In the genomic region with DNA sequence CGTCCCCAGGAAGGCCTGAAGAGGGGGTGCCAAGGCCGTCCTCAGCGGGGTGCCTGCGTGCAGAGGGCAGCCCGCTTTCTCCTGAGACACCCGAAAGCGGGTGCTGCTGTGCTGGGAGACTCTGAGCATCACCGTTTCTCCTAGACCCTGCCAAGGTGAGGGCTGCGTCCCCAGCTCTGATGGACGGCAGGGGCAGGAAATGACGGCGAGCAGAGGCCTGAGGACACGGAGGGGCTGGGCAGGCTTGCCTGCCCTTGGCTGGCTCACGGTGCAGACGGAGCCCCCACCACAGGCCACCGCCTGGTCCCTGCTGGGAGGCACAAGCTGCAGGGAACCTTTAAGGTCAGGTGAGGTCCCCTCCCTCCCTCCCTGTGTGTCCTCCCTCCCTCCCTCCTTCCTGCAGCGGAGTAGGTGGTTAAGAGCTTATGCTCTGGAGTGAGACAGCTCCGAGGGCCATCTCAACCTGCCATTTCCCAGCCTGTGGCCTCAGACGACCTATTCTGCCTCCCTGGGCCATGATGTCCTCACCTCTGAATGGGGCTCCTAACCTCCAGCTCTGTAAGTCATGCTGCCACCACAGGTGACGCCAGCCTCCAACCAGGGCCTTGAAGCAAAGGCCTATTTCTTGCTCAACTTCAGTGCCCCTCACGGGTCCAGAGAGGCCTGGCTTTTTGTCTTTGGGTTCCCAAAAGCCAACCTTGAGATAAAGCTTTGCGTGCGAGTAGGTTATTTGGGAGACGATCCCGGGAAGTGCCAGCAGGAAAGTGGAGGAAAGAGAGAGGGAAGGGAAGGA, we compare ENCODE assay signal across 23 cellular contexts. TPM values are rescaled to one million over a fixed set of nuclear protein-coding genes. Genes with fewer than 3 reads are reported as not detected.
DNase-seq lines count a peak whose midpoint lies in the region; ATAC-seq and TF ChIP-seq lines count a peak whose summit lies in the region.
"Had no signal": no experiment of that assay in that cellular context is flagged by ENCODE, and none has a peak within 500 bp of the region (broad histone marks: within the 10 kb centered on the region; RNA-seq: fewer than 3 reads in every experiment).

No MANE protein-coding gene starts in this region.

- CTCF ChIA-PET in HEK293 (lab: Yijun Ruan, JAX): no interaction called here
- CTCF ChIA-PET in MCF 10A (lab: Yijun Ruan, JAX): interaction anchor here (0.7 to 3.0 kb wide), 2 partner anchors 20 to 943 kb away, joined by 3 to 15 read pairs; no protein-coding TSS in a partner anchor
- CTCF ChIA-PET in RWPE1 (lab: Yijun Ruan, JAX): no interaction called here

- no peak overlapping the region for H3K4me3 ChIP-seq in HEK293 (ENCODE audit: low read depth, low read length)
- no peak overlapping the region for H3K4me3 ChIP-seq in upper lobe of right lung
- H3K4me3 ChIP-seq: A549, PC-9 had no signal

- no peak overlapping the region for H3K4me3 Mint-ChIP-seq in nephron progenitor cell
- no peak overlapping the region for H3K4me3 Mint-ChIP-seq in MCF 10A (ENCODE audit: unreplicated experiment)
- H3K4me3 Mint-ChIP-seq: CD4-positive, alpha-beta memory T cell had no signal

- intact Hi-C loops in upper lobe of right lung (cut with DNase I) (no loop called here), MCF 10A (cut with micrococcal nuclease) (no loop called here)

- H3K9me3 ChIP-seq in HEK293 (ENCODE audit: control insufficient read depth, insufficient read depth, low read depth, low read length) (no peaks in the 10 kb centered on the region), upper lobe of right lung (no peaks in the 10 kb centered on the region)
- H3K9me3 ChIP-seq: A549 had no signal

- H3K9me3 Mint-ChIP-seq in nephron progenitor cell (peaks cover 4% of the 10 kb centered on the region), MCF 10A (ENCODE audit: unreplicated experiment) (peaks cover 16% of the 10 kb centered on the region)

- TF ChIP-seq CTCF in HEK293 (tag by site-specific recombination; IDR thresholded peaks at IDR 0.05) (no peak), nephron progenitor cell (IDR thresholded peaks at IDR 0.05) (no peak), upper lobe of right lung (IDR thresholded peaks at IDR 0.05) (no peak), MCF 10A (IDR thresholded peaks at IDR 0.05; ENCODE audit: unreplicated experiment) (no peak), RWPE1 (conservative IDR thresholded peaks at IDR 0.05; ENCODE audit: low read depth) (no peak)

- DNase-seq in ELF-1 (ENCODE audit: low read depth, low spot score) (peak; percentile 16), nephron progenitor cell (peak; percentile 26), upper lobe of right lung (no peak), occipital lobe (lab: John Stamatoyannopoulos, UW) (no peak), MCF 10A (ENCODE audit: unreplicated experiment) (no peak), RWPE1 (ENCODE audit: low spot score) (no peak)
- DNase-seq: AML-193; CD4-positive, alpha-beta memory T cell; COR-L47; DMS53; Kasumi-1; MV-4-11; NCI-H1105; NCI-H146; NCI-H1930; NCI-H2107; NCI-H524; NCI-H748 treated with DMSO at 0.1 percent for 48 hours; NK-92 treated with Interleukin-12 subunit alpha and Interleukin-12 subunit beta, amount 100 ng/mL, for 24 hours; PC-9; SHP77 treated with DMSO at 0.1 percent for 48 hours had no signal

- no peak overlapping the region for H3K27ac ChIP-seq in HEK293 (ENCODE audit: extremely low read depth, low read depth, low read length)
- H3K27ac ChIP-seq in upper lobe of right lung: no peak overlapping the region
- H3K27ac ChIP-seq in RWPE1: no peak overlapping the region
- H3K27ac ChIP-seq: A549, PC-9 had no signal

- H3K4me1 Mint-ChIP-seq in nephron progenitor cell (peaks cover 84% of the 10 kb centered on the region), MCF 10A (ENCODE audit: insufficient read depth, unreplicated experiment) (no peaks in the 10 kb centered on the region)
- H3K4me1 Mint-ChIP-seq: CD4-positive, alpha-beta memory T cell had no signal

- no TSS peak for BruUV-seq in MCF 10A (replicated peaks; lab: Mats Ljungman, UMichigan)

- H3K27me3 ChIP-seq in upper lobe of right lung: no peaks in the 10 kb centered on the region

- H3K4me1 ChIP-seq in HEK293 (ENCODE audit: control insufficient read depth, insufficient read depth, low read length) (no peaks in the 10 kb centered on the region), upper lobe of right lung (no peaks in the 10 kb centered on the region)
- H3K4me1 ChIP-seq: A549 had no signal

- POLR2A ChIA-PET in HEK293 (lab: Yijun Ruan, JAX) (no interaction called here), MCF 10A (lab: Yijun Ruan, JAX) (no interaction called here), RWPE1 (lab: Yijun Ruan, JAX; ENCODE audit: low non-redundant PET) (no interaction called here)

- no peaks in the 10 kb centered on the region for H3K36me3 ChIP-seq in HEK293 (ENCODE audit: control insufficient read depth in 2 of 2, insufficient read depth in 1 of 2, low read length in 2 of 2)
- H3K36me3 ChIP-seq in upper lobe of right lung: no peaks in the 10 kb centered on the region

- peak; percentile 9 for ATAC-seq in upper lobe of right lung
- ATAC-seq: A549 had no signal

- H3K27ac Mint-ChIP-seq in nephron progenitor cell (peak overlapping the region; percentile 78), MCF 10A (ENCODE audit: low read depth, unreplicated experiment) (no peak overlapping the region)
- H3K27ac Mint-ChIP-seq: CD4-positive, alpha-beta memory T cell had no signal

- peaks cover 22% of the 10 kb centered on the region for H3K27me3 Mint-ChIP-seq in nephron progenitor cell (ENCODE audit: low read depth, poor library complexity)
- peaks cover 24% of the 10 kb centered on the region for H3K27me3 Mint-ChIP-seq in MCF 10A (ENCODE audit: insufficient read depth, unreplicated experiment)

- H3K36me3 Mint-ChIP-seq in nephron progenitor cell (ENCODE audit: low read depth) (no peaks in the 10 kb centered on the region), MCF 10A (ENCODE audit: insufficient read depth, unreplicated experiment) (no peaks in the 10 kb centered on the region)
- H3K36me3 Mint-ChIP-seq: CD4-positive, alpha-beta memory T cell had no signal

TF ChIP-seq in HEK293, 187 proteins besides CTCF, POLR2A, EP300 and RAD21:
- TF ChIP-seq ZIC2 (tag by site-specific recombination; IDR thresholded peaks at IDR 0.05): peak; percentile 45
- TF ChIP-seq ZNF585B (tag by site-specific recombination; IDR thresholded peaks at IDR 0.05): no peak
- 0 out of 2 replicates have a peak, but pooled peaks have one; percentile 10 for TF ChIP-seq GLIS1 (tag by site-specific recombination; IDR thresholded peaks at IDR 0.05)
- TF ChIP-seq, protein P1, sequence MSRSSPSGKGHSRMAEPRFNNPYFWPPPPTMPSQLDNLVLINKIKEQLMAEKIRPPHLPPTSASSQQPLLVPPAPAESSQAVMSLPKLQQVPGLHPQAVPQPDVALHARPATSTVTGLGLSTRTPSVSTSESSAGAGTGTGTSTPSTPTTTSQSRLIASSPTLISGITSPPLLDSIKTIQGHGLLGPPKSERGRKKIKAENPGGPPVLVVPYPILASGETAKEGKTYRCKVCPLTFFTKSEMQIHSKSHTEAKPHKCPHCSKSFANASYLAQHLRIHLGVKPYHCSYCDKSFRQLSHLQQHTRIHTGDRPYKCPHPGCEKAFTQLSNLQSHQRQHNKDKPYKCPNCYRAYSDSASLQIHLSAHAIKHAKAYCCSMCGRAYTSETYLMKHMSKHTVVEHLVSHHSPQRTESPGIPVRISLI (tag by site-specific recombination; IDR thresholded peaks at IDR 0.05): no peak
TF ChIP-seq in HEK293: peak in this region for 2.

RNA-seq across cellular contexts. Expression of gene GRPEL1, which starts 54.2 kb away (rescaled TPM):
- total RNA-seq in upper lobe of right lung: 27.8 TPM
- total RNA-seq in occipital lobe: 17.3 TPM
- total RNA-seq in MCF 10A (2022): 73.0 and 82.9 TPM in 2 replicates

Comparison
In these comparisons a context has a peak if more than half of its experiments do, and no peak if none do; other contexts are left out.
1. DNase-seq: peak in ELF-1 (single experiment) and nephron progenitor cell (single experiment); none in upper lobe of right lung (single experiment), occipital lobe (single experiment), MCF 10A (single experiment) and RWPE1 (single experiment).